In genomic region chr5:7795311-7795710, GRCh38 we compare ENCODE assay signal across 1 cellular context.
TF ChIP-seq lines count a peak whose summit lies in the region.

No MANE protein-coding gene starts in this region.

TF ChIP-seq in GM12878, 131 proteins besides CTCF, POLR2A, EP300 and RAD21 (continued from another document):
- TF ChIP-seq NKRF (conservative IDR thresholded peaks at IDR 0.05) (no peak), RB1 (IDR thresholded peaks at IDR 0.05; ENCODE audit: borderline replicate concordance) (no peak), MLLT1 (IDR thresholded peaks at IDR 0.05) (no peak), MAX (IDR thresholded peaks at IDR 0.05; ENCODE audit: low read depth, low read length) (no peak), DPF2 (IDR thresholded peaks at IDR 0.05) (no peak)
